Comparison of ENCODE assay signal across 28 cellular contexts in the genomic region with DNA sequence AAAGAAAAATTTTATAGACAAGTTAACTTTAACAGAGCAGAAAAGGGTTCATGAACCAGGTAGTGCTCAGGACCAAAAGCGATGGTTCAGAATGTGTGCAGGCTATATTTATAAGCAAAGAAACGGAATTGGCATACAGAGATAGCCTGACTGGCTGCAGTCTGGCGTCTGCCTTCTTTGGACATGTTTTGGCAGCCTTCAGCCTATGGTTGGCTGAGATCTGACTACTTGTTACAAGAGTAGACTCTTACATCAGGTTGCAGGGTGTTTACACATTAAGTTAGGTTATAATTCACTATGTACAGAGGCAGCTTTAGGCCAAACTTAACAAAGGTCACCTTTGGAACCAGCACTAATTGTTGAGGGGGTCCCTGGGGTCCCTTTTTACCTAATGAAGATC. TPM values are rescaled to one million over a fixed set of nuclear protein-coding genes. Genes with fewer than 3 reads are reported as not detected.
DNase-seq lines count a peak whose midpoint lies in the region; ATAC-seq and TF ChIP-seq lines count a peak whose summit lies in the region.
"Had no signal": no experiment of that assay in that cellular context is flagged by ENCODE, and none has a peak within 500 bp of the region (broad histone marks: within the 10 kb centered on the region; RNA-seq: fewer than 3 reads in every experiment).

No MANE protein-coding gene starts in this region.

- H3K4me1 Mint-ChIP-seq in activated T-cell treated with anti-CD3 and anti-CD28 coated beads, Interleukin-2, amount 50 U/mL, for 24 hours (ENCODE audit: low read depth) = peaks cover 16% of the 10 kb centered on the region

- WGBS in heart left ventricle, 4 donors = 48 to 60% (median 52%) methylated on average over 3 of the region's 3 CpGs

- H3K9me3 ChIP-seq in heart left ventricle = no peaks in the 10 kb centered on the region
- H3K9me3 ChIP-seq: stomach had no signal

- no peak for TF ChIP-seq POLR2A in heart left ventricle (IDR thresholded peaks at IDR 0.05)

- ATAC-seq in heart left ventricle = peak; percentile 86 to 96 (median 94)
- ATAC-seq: HCT116, natural killer cell had no signal

- H3K36me3 Mint-ChIP-seq in activated T-cell treated with anti-CD3 and anti-CD28 coated beads, Interleukin-2, amount 50 U/mL, for 24 hours (ENCODE audit: low read depth) = peaks cover 97% of the 10 kb centered on the region
- H3K36me3 Mint-ChIP-seq: natural killer cell had no signal

- intact Hi-C loops in heart left ventricle (cut with DNase I) = loop anchor here in 1 of 10 donors (10.0 kb wide), 1 partner anchor 153 kb away; the partner anchor contains the start of gene RNF44

- no peaks in the 10 kb centered on the region for H3K9me3 Mint-ChIP-seq in activated T-cell treated with anti-CD3 and anti-CD28 coated beads, Interleukin-2, amount 50 U/mL, for 24 hours
- H3K9me3 Mint-ChIP-seq: activated CD4-positive, alpha-beta memory T cell treated with anti-CD3 and anti-CD28 coated beads, Interleukin-2, amount 10 ng/mL, durations not matched to agents 7 days and 5 days; activated naive CD4-positive, alpha-beta T cell treated with anti-CD3 and anti-CD28 coated beads, Interleukin-2, amount 10 ng/mL, durations not matched to agents 7 days and 5 days; natural killer cell; type B pancreatic cell had no signal

- H3K36me3 ChIP-seq in heart left ventricle (peaks cover 0 to 50% (median 35%) of the 10 kb centered on the region in 9 donors), rectal smooth muscle tissue (ENCODE audit: control insufficient read depth, insufficient read depth, low read length) (peaks cover 22% of the 10 kb centered on the region)

- peaks cover 0 to 20% (median 7%) of the 10 kb centered on the region in 12 donors for H3K4me1 ChIP-seq in heart left ventricle
- peaks cover 4% of the 10 kb centered on the region for H3K4me1 ChIP-seq in rectal smooth muscle tissue (ENCODE audit: control insufficient read depth, insufficient read depth, low read length)

- no peaks in the 10 kb centered on the region for H3K27me3 Mint-ChIP-seq in activated T-cell treated with anti-CD3 and anti-CD28 coated beads, Interleukin-2, amount 50 U/mL, for 24 hours
- H3K27me3 Mint-ChIP-seq: activated CD4-positive, alpha-beta memory T cell treated with anti-CD3 and anti-CD28 coated beads, Interleukin-2, amount 10 ng/mL, durations not matched to agents 7 days and 5 days; activated naive CD4-positive, alpha-beta T cell treated with anti-CD3 and anti-CD28 coated beads, Interleukin-2, amount 10 ng/mL, durations not matched to agents 7 days and 5 days; type B pancreatic cell had no signal

- H3K27ac Mint-ChIP-seq in activated T-cell treated with anti-CD3 and anti-CD28 coated beads, Interleukin-2, amount 50 U/mL, for 24 hours = peak overlapping the region; percentile 33
- H3K27ac Mint-ChIP-seq: activated CD4-positive, alpha-beta memory T cell treated with anti-CD3 and anti-CD28 coated beads, Interleukin-2, amount 10 ng/mL, durations not matched to agents 7 days and 5 days; activated naive CD4-positive, alpha-beta T cell treated with anti-CD3 and anti-CD28 coated beads, Interleukin-2, amount 10 ng/mL, durations not matched to agents 7 days and 5 days; natural killer cell; type B pancreatic cell had no signal

- H3K9ac ChIP-seq in rectal smooth muscle tissue (ENCODE audit: low read length) = no peak overlapping the region

- H3K27me3 ChIP-seq in heart left ventricle (no peaks in the 10 kb centered on the region), rectal smooth muscle tissue (ENCODE audit: control insufficient read depth, insufficient read depth, low read length) (no peaks in the 10 kb centered on the region)
- H3K27me3 ChIP-seq: stomach had no signal

- no peak for DNase-seq in activated T-cell treated with anti-CD3 and anti-CD28 coated beads, Interleukin-2, amount 50 U/mL, for 24 hours
- DNase-seq in activated T-cell treated with anti-CD3 and anti-CD28 coated beads, Interleukin-2, amount 50 U/mL, for 48 hours = no peak
- DNase-seq in heart left ventricle (peak in 4 of 5 donors; percentile 48 to 78 (median 63)), OCI-M2 (lab: John Stamatoyannopoulos, UW; ENCODE audit: unreplicated experiment) (no peak), NCI-H1092 treated with DMSO at 0.1 percent for 48 hours (lab: John Stamatoyannopoulos, UW) (no peak)
- no peak for DNase-seq in activated effector memory CD4-positive, alpha-beta T cell treated with anti-CD3 and anti-CD28 coated beads, Interleukin-2, amount 50 U/mL, for 16 hours
- DNase-seq in activated CD4-positive, alpha-beta T cell treated with anti-CD3 and anti-CD28 coated beads, Interleukin-2, amount 50 U/mL, for 48 hours = no peak
- DNase-seq: 8988T; activated CD4-positive, alpha-beta memory T cell treated with anti-CD3 and anti-CD28 coated beads, Interleukin-2, amount 10 ng/mL, durations not matched to agents 7 days and 5 days; activated CD4-positive, alpha-beta T cell treated with anti-CD3 and anti-CD28 coated beads for 1 hour; activated CD8-positive, alpha-beta memory T cell treated with anti-CD3 and anti-CD28 coated beads, Interleukin-2, amount 50 U/mL, for 4 hours; activated naive CD4-positive, alpha-beta T cell treated with anti-CD3 and anti-CD28 coated beads, Interleukin-2, amount 10 ng/mL, durations not matched to agents 7 days and 5 days; amniotic stem cell; COR-L47; effector CD4-positive, alpha-beta T cell; Karpas-422; natural killer cell; NCI-H1417 treated with DMSO at 0.1 percent for 48 hours; NCI-H2029 treated with DMSO at 0.1 percent for 48 hours; NCI-H69; occipital lobe; SIG-M5; stimulated activated CD4-positive, alpha-beta T cell treated with anti-CD3 and anti-CD28 coated beads, Interleukin-2, amount 100 ng/mL, for 24 hours; stomach had no signal

- H3K27ac ChIP-seq in heart left ventricle (peak overlapping the region; percentile 77 to 94 (median 86)), rectal smooth muscle tissue (ENCODE audit: low read depth, low read length) (peak overlapping the region; percentile 74)
- H3K27ac ChIP-seq: C4-2B had no signal

- no peak overlapping the region for H3K4me3 Mint-ChIP-seq in activated T-cell treated with anti-CD3 and anti-CD28 coated beads, Interleukin-2, amount 50 U/mL, for 24 hours
- H3K4me3 Mint-ChIP-seq: activated CD4-positive, alpha-beta memory T cell treated with anti-CD3 and anti-CD28 coated beads, Interleukin-2, amount 10 ng/mL, durations not matched to agents 7 days and 5 days; activated naive CD4-positive, alpha-beta T cell treated with anti-CD3 and anti-CD28 coated beads, Interleukin-2, amount 10 ng/mL, durations not matched to agents 7 days and 5 days; natural killer cell; type B pancreatic cell had no signal

- H3K4me3 ChIP-seq in heart left ventricle = no peak overlapping the region
- H3K4me3 ChIP-seq in rectal smooth muscle tissue (ENCODE audit: low read length) = no peak overlapping the region
- H3K4me3 ChIP-seq: stomach had no signal

- no peak for TF ChIP-seq CTCF in heart left ventricle (IDR thresholded peaks at IDR 0.05)

RNA-seq across cellular contexts. Expression of gene NOP16, which starts 7.0 kb away (rescaled TPM):
- 10 to 100 TPM in 8 of 9 donors, 1 to 10 TPM in 1; 9.3 to 33.9 (median 15.8) TPM for total RNA-seq in heart left ventricle
- polyA plus RNA-seq in heart left ventricle = 10 to 100 TPM; 33.4 to 83.4 TPM

RNA-seq across cellular contexts. Expression of gene HIGD2A, which starts 7.1 kb away (rescaled TPM):
- total RNA-seq in heart left ventricle = 100 to 1,000 TPM; 177 to 318 (median 218) TPM
- polyA plus RNA-seq in heart left ventricle = 100 to 1,000 TPM; 229 to 454 TPM

RNA-seq across cellular contexts. Expression of gene ARL10, which starts 16.1 kb away (rescaled TPM):
- 1 to 10 TPM; 2.9 to 8.1 (median 5.4) TPM for total RNA-seq in heart left ventricle
- polyA plus RNA-seq in heart left ventricle = 1 to 10 TPM; 1.5 to 4.8 TPM

RNA-seq across cellular contexts. Expression of gene KIAA1191, which starts 19.9 kb away (rescaled TPM):
- 100 to 1,000 TPM in 5 of 9 donors, 10 to 100 TPM in 4; 68.4 to 143 (median 104) TPM for total RNA-seq in heart left ventricle
- 10 to 100 TPM; 42.8 to 61.8 TPM for polyA plus RNA-seq in heart left ventricle

RNA-seq across cellular contexts. Expression of gene CLTB, which starts 34.9 kb away (rescaled TPM):
- total RNA-seq in heart left ventricle = 100 to 1,000 TPM; 185 to 401 (median 231) TPM
- polyA plus RNA-seq in heart left ventricle = 100 to 1,000 TPM; 461 to 464 TPM

Comparison
In these comparisons a context has a peak if more than half of its experiments do, and no peak if none do; other contexts are left out.
1. DNase-seq: peak in heart left ventricle (4 of 5); none in activated T-cell treated with anti-CD3 and anti-CD28 coated beads, Interleukin-2, amount 50 U/mL, for 24 hours (single experiment), activated T-cell treated with anti-CD3 and anti-CD28 coated beads, Interleukin-2, amount 50 U/mL, for 48 hours (0 of 2), OCI-M2 (single experiment), activated effector memory CD4-positive, alpha-beta T cell treated with anti-CD3 and anti-CD28 coated beads, Interleukin-2, amount 50 U/mL, for 16 hours (single experiment), activated CD4-positive, alpha-beta T cell treated with anti-CD3 and anti-CD28 coated beads, Interleukin-2, amount 50 U/mL, for 48 hours (0 of 2) and NCI-H1092 treated with DMSO at 0.1 percent for 48 hours (single experiment).